15 cellular contexts compared by ENCODE assay signal in genomic region chr2:111184725-111185495, GRCh38.
A peak's percentile ranks its signal among the peaks of the same experiment; 100 is the strongest.
DNase-seq lines count a peak whose midpoint lies in the region; ATAC-seq and TF ChIP-seq lines count a peak whose summit lies in the region.
"Had no signal": no experiment of that assay in that cellular context is flagged by ENCODE, and none has a peak within 500 bp of the region (broad histone marks: within the 10 kb centered on the region; RNA-seq: fewer than 3 reads in every experiment).

No MANE protein-coding gene starts in this region.

- H3K18ac ChIP-seq in mesendoderm (ENCODE audit: low read length), result no peak overlapping the region

- H4K5ac ChIP-seq in mesendoderm (ENCODE audit: low read length), result no peak overlapping the region

- H3K9me3 ChIP-seq in Peyer's patch (no peaks in the 10 kb centered on the region), left ventricle myocardium inferior (replicated peaks) (no peaks in the 10 kb centered on the region), psoas muscle (no peaks in the 10 kb centered on the region)
- H3K9me3 ChIP-seq: ovary had no signal

- H3K36me3 ChIP-seq in Peyer's patch (no peaks in the 10 kb centered on the region), left ventricle myocardium inferior (no peaks in the 10 kb centered on the region), psoas muscle (ENCODE audit: insufficient read depth in 1 of 2, low read depth in 1 of 2) (no peaks in the 10 kb centered on the region), mesendoderm (ENCODE audit: control insufficient read depth, insufficient read depth, low read length) (no peaks in the 10 kb centered on the region)
- H3K36me3 ChIP-seq: ovary had no signal

- H2BK15ac ChIP-seq in mesendoderm (replicated peaks; ENCODE audit: low read depth), result no peak overlapping the region

- no peak overlapping the region for H4K8ac ChIP-seq in mesendoderm (ENCODE audit: low read depth, low read length)

- H2AK5ac ChIP-seq in mesendoderm (ENCODE audit: low read length), result no peak overlapping the region

- H3K4me1 ChIP-seq in Peyer's patch, result peaks cover 0 to 6% (median 0%) of the 10 kb centered on the region in 4 donors
- H3K4me1 ChIP-seq in left ventricle myocardium inferior, result peaks cover 14% of the 10 kb centered on the region
- H3K4me1 ChIP-seq in psoas muscle, result peaks cover 16% of the 10 kb centered on the region
- no peaks in the 10 kb centered on the region for H3K4me1 ChIP-seq in mesendoderm (ENCODE audit: control insufficient read depth, low read depth, low read length)

- intact Hi-C loops in left ventricle myocardium inferior (cut with micrococcal nuclease) (no loop called here), psoas muscle (cut with DNase I) (no loop called here), posterior vena cava (cut with DNase I) (no loop called here)

- no peak overlapping the region for H3K4me3 ChIP-seq in Peyer's patch
- H3K4me3 ChIP-seq in left ventricle myocardium inferior, result no peak overlapping the region
- H3K4me3 ChIP-seq in psoas muscle, result no peak overlapping the region
- no peak overlapping the region for H3K4me3 ChIP-seq in coronary artery
- no peak overlapping the region for H3K4me3 ChIP-seq in mesendoderm (ENCODE audit: low read length)
- H3K4me3 ChIP-seq: ovary had no signal

- no peak overlapping the region for H3K9ac ChIP-seq in mesendoderm (ENCODE audit: low read length)
- H3K9ac ChIP-seq: KMS-11 had no signal

- H2BK120ac ChIP-seq in mesendoderm (ENCODE audit: low read depth, low read length), result no peak overlapping the region

- peak; percentile 10 to 37 for TF ChIP-seq POLR2A in Peyer's patch (IDR thresholded peaks at IDR 0.05)

- H3K27me3 ChIP-seq in Peyer's patch (no peaks in the 10 kb centered on the region), left ventricle myocardium inferior (ENCODE audit: low read depth) (no peaks in the 10 kb centered on the region), psoas muscle (ENCODE audit: insufficient read depth in 3 of 3, low read length in 2 of 3) (peaks cover 0 to 2% (median 0%) of the 10 kb centered on the region in 3 donors), mesendoderm (ENCODE audit: insufficient read depth, low read length, poor library complexity) (no peaks in the 10 kb centered on the region)
- H3K27me3 ChIP-seq: ovary had no signal

- no peak overlapping the region for H3K23ac ChIP-seq in mesendoderm (ENCODE audit: low read length)

- H3K79me2 ChIP-seq in mesendoderm (ENCODE audit: control insufficient read depth, insufficient read depth, low read length), result no peaks in the 10 kb centered on the region

- no peak overlapping the region for H3K4me2 ChIP-seq in mesendoderm (ENCODE audit: low read length)
- H3K4me2 ChIP-seq: KMS-11 had no signal

- DNase-seq in DMS79 (lab: John Stamatoyannopoulos, UW) (peak; percentile 50), Peyer's patch (no peak), left ventricle myocardium inferior (no peak), psoas muscle (no peak), coronary artery (ENCODE audit: low spot score) (no peak), posterior vena cava (ENCODE audit: low spot score) (no peak), mesendoderm (no peak)
- DNase-seq: activated CD4-positive, alpha-beta T cell treated with anti-CD3 and anti-CD28 coated beads, Interleukin-2, amount 50 U/mL, for 48 hours; activated naive CD8-positive, alpha-beta T cell treated with anti-CD3 and anti-CD28 coated beads, Interleukin-2, amount 50 U/mL, for 24 hours; glutamatergic neuron; NCI-H146; NCI-H526 treated with DMSO at 0.1 percent for 48 hours; ovary had no signal

- ATAC-seq in psoas muscle (peak; percentile 7 to 71 (median 40)), GM18520 (IDR thresholded peaks at IDR 0.05; ENCODE audit: unreplicated experiment) (no peak)
- ATAC-seq: activated naive CD8-positive, alpha-beta T cell treated with anti-CD3 and anti-CD28 coated beads, Interleukin-2, amount 50 U/mL, for 24 hours had no signal

- H3K79me1 ChIP-seq in mesendoderm (ENCODE audit: low read length), result no peaks in the 10 kb centered on the region

- WGBS in psoas muscle, 3 donors, result 30 to 49% (median 33%) methylated on average over 5 of the region's 5 CpGs
- no CpG with 5 or more reads among the region's 5 CpGs for WGBS in mesendoderm (ENCODE audit: extremely low coverage, insufficient coverage, low lambda C conversion rate)

- H3K56ac ChIP-seq in mesendoderm (ENCODE audit: low read length), result no peak overlapping the region

- H2BK5ac ChIP-seq in mesendoderm (ENCODE audit: low read length), result no peak overlapping the region

- H3K27ac ChIP-seq in Peyer's patch, result peak overlapping the region in 3 of 4 donors; percentile 18 to 72 (median 67)
- H3K27ac ChIP-seq in left ventricle myocardium inferior (replicated peaks), result peak overlapping the region; percentile 77
- peak overlapping the region; percentile 9 for H3K27ac ChIP-seq in psoas muscle
- H3K27ac ChIP-seq in coronary artery, result no peak overlapping the region
- H3K27ac ChIP-seq in mesendoderm (ENCODE audit: low read depth, low read length), result no peak overlapping the region
- H3K27ac ChIP-seq: KMS-11, ovary had no signal

- no peak overlapping the region for H3K4ac ChIP-seq in mesendoderm (ENCODE audit: low read depth, low read length)

- TF ChIP-seq CTCF in Peyer's patch (IDR thresholded peaks at IDR 0.05) (no peak), left ventricle myocardium inferior (IDR thresholded peaks at IDR 0.05; ENCODE audit: borderline replicate concordance) (no peak), psoas muscle (IDR thresholded peaks at IDR 0.05) (no peak), coronary artery (IDR thresholded peaks at IDR 0.05) (no peak)

Comparison
In these comparisons a context has a peak if more than half of its experiments do, and no peak if none do; other contexts are left out.
1. H3K27ac ChIP-seq: peak in Peyer's patch (3 of 4), left ventricle myocardium inferior (single experiment) and psoas muscle (single experiment); none in coronary artery (0 of 2) and mesendoderm (single experiment).